ENCODE assay signal across 10 cellular contexts in genomic region chr1:197402189-197402588, GRCh38.
"Had no signal": no experiment of that assay in that cellular context is flagged by ENCODE, and none has a peak within 500 bp of the region (broad histone marks: within the 10 kb centered on the region; RNA-seq: fewer than 3 reads in every experiment).

No MANE protein-coding gene starts in this region.

- H2AFZ ChIP-seq: GM23248, GM23338 had no signal

- H3K4me1 Mint-ChIP-seq: GM23338, H9 had no signal

- H3K27ac Mint-ChIP-seq: GM23338, H9, HFFc6 had no signal

- H3K4me1 ChIP-seq: HAP-1 had no signal

- H3K27ac ChIP-seq: GM23248 had no signal

- ATAC-seq: GM23338, HCT116 had no signal

- H3K9ac ChIP-seq: GM23248 had no signal

- H3K4me3 ChIP-seq: GM23248, GM23338, HAP-1 had no signal

- H3K4me2 ChIP-seq: GM23338 had no signal

- FAIRE-seq: H54 had no signal

- H3K9me3 ChIP-seq: HAP-1 had no signal

- H3K36me3 ChIP-seq: HAP-1 had no signal

- DNase-seq: GM23248, GOT3, H7, H9, HCEC 1CT, HFFc6 had no signal

- H3K4me3 Mint-ChIP-seq: GM23338, H9, HFFc6 had no signal
